Comparison of ENCODE assay signal across 9 cellular contexts in the genomic region with DNA sequence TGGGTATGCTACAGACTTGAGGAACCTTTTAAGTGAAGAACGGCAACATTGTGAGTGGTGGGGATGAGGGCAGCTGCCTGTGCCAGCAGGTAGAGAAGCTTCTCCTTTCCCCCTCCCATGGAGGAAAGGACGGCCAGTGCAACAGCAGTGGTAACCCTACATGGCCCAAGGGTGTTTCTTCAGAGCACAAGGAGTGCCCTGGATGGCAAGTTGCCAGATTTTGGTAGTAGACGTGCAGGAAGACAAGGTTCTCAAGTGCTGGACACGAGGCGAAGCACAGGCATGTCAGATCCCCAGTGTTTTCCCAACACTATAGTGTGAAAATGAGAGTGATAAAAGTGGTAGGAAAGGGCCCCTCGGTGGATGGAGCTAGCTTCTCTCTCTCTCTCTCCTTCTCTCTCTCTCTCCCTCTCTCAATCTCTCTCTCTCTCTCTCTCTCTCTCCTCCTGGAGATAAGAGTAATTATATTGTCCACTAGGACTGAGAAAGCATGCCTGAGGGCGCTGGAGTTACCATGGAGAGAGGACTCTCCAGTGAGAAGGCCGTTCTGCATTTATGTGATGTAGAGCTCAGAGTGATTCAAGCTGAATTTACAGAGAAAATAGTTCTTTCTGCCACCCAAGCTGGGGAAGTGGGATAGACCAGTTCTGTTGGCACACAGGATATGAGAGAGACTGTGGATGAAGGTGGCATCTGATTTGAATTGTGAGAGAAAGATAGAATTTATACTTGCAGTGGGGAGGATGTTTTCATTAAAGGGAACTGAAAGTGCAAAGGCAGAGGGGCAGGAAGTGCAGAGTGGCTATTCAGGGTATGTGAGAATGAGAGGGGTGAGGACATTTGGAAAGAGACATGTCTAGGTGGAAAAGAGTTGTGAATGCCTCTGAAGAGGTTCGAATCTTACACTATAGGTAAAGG. TPM values are rescaled to one million over a fixed set of nuclear protein-coding genes. Genes with fewer than 3 reads are reported as not detected.
DNase-seq lines count a peak whose midpoint lies in the region; ATAC-seq lines count a peak whose summit lies in the region.
"Had no signal": no experiment of that assay in that cellular context is flagged by ENCODE, and none has a peak within 500 bp of the region (broad histone marks: within the 10 kb centered on the region; RNA-seq: fewer than 3 reads in every experiment).

No MANE protein-coding gene starts in this region.

- no peaks in the 10 kb centered on the region for H3K9me3 Mint-ChIP-seq in stimulated activated naive B cell treated with anti-CD40 and anti-IgM and Interleukin-4, amounts not matched to agents 10 μg/mL and 1 μg/mL and 100 μg/mL, for 72 hours

- intact Hi-C loops in posterior vena cava (cut with DNase I) = loop anchor here in 1 of 2 donors (5.0 kb wide), 1 partner anchor 145 kb away; no protein-coding TSS in a partner anchor

- no peak overlapping the region for H3K27ac Mint-ChIP-seq in stimulated activated naive B cell treated with anti-CD40 and anti-IgM and Interleukin-4, amounts not matched to agents 10 μg/mL and 1 μg/mL and 100 μg/mL, for 72 hours

- no peaks in the 10 kb centered on the region for H3K36me3 Mint-ChIP-seq in stimulated activated naive B cell treated with anti-CD40 and anti-IgM and Interleukin-4, amounts not matched to agents 10 μg/mL and 1 μg/mL and 100 μg/mL, for 72 hours

- H3K27me3 Mint-ChIP-seq in stimulated activated naive B cell treated with anti-CD40 and anti-IgM and Interleukin-4, amounts not matched to agents 10 μg/mL and 1 μg/mL and 100 μg/mL, for 72 hours = peaks cover 0 to 9% of the 10 kb centered on the region in 2 donors

- DNase-seq in SIG-M5 treated with dmso at 0.1 percent for 504 hours (lab: John Stamatoyannopoulos, UW; ENCODE audit: unreplicated experiment) (peak; percentile 70), SIG-M5 (lab: John Stamatoyannopoulos, UW) (no peak), RPMI7951 (ENCODE audit: low read depth) (peak; percentile 44), posterior vena cava (ENCODE audit: low spot score) (no peak), NCI-H446 treated with DMSO at 0.1 percent for 48 hours (lab: John Stamatoyannopoulos, UW) (no peak), NCI-H1092 treated with DMSO at 0.1 percent for 48 hours (lab: John Stamatoyannopoulos, UW) (no peak)
- peak; percentile 2 for DNase-seq in stimulated activated naive B cell treated with anti-CD40 and anti-IgM and Interleukin-4, amounts not matched to agents 10 μg/mL and 1 μg/mL and 100 μg/mL, for 72 hours
- DNase-seq: NCI-H510A treated with DMSO at 0.1 percent for 48 hours had no signal

- peaks cover 9 to 20% of the 10 kb centered on the region in 2 donors for H3K4me1 Mint-ChIP-seq in stimulated activated naive B cell treated with anti-CD40 and anti-IgM and Interleukin-4, amounts not matched to agents 10 μg/mL and 1 μg/mL and 100 μg/mL, for 72 hours

- peak; percentile 95 for ATAC-seq in HG02981 (IDR thresholded peaks at IDR 0.05; ENCODE audit: unreplicated experiment)
- peak; percentile 88 to 97 for ATAC-seq in stimulated activated naive B cell treated with anti-CD40 and anti-IgM and Interleukin-4, amounts not matched to agents 10 μg/mL and 1 μg/mL and 100 μg/mL, for 72 hours (replicated peaks)

- no peak overlapping the region for H3K4me3 Mint-ChIP-seq in stimulated activated naive B cell treated with anti-CD40 and anti-IgM and Interleukin-4, amounts not matched to agents 10 μg/mL and 1 μg/mL and 100 μg/mL, for 72 hours

RNA-seq across cellular contexts. Expression of gene TRPC3, which starts 25.6 kb away (rescaled TPM):
- total RNA-seq in RPMI7951 (2014; rRNA removed; shearing (Covaris generic)) = not detected in 2 replicates
- under 1 TPM; 0.24 to 0.42 TPM for total RNA-seq in posterior vena cava

Comparison
In these comparisons a context has a peak if more than half of its experiments do, and no peak if none do; other contexts are left out.
1. DNase-seq: peak in SIG-M5 treated with dmso at 0.1 percent for 504 hours (single experiment), RPMI7951 (single experiment) and stimulated activated naive B cell treated with anti-CD40 and anti-IgM and Interleukin-4, amounts not matched to agents 10 μg/mL and 1 μg/mL and 100 μg/mL, for 72 hours (single experiment); none in SIG-M5 (single experiment), posterior vena cava (single experiment), NCI-H446 treated with DMSO at 0.1 percent for 48 hours (single experiment) and NCI-H1092 treated with DMSO at 0.1 percent for 48 hours (single experiment).